In the genomic region with DNA sequence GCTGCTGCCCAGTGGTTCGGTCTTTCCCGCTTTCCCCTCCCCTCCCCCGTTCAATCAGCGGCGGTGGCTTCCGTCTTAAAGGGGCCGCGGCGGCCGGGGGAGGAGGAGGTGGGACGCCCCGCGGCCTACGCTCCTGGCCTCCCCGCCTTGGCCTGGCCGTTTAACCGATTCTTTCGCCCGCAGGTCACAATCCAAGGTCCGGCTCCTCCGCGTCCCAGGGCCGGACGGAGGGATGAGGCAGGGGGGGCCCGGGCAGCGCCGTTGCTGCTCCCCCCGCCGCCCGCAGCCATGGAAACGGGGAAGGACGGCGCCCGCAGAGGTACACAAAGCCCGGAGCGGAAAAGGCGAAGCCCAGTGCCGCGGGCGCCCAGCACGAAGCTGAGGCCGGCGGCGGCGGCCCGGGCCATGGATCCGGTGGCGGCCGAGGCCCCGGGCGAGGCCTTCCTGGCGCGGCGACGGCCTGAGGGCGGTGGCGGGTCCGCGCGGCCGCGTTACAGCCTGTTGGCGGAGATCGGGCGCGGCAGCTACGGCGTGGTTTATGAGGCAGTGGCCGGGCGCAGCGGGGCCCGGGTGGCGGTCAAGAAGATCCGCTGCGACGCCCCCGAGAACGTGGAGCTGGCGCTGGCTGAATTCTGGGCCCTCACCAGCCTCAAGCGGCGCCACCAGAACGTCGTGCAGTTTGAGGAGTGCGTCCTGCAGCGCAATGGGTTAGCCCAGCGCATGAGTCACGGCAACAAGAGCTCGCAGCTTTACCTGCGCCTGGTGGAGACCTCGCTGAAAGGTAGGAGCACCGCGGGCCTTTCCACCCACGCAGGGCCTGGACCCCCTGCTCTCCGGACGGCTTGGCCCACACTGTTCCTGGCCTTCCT, we compare ENCODE assay signal across 8 cellular contexts. TPM values are rescaled to one million over a fixed set of nuclear protein-coding genes. Genes with fewer than 3 reads are reported as not detected.
DNase-seq lines count a peak whose midpoint lies in the region; ATAC-seq and TF ChIP-seq lines count a peak whose summit lies in the region.

No MANE protein-coding gene starts in this region.

- peak overlapping the region; percentile 91 for H3K4me3 ChIP-seq in coronary artery
- H3K4me3 ChIP-seq in left lung = peak overlapping the region; percentile 68 to 82

- intact Hi-C loops in left lung (cut with DNase I) = no loop called here

- peak overlapping the region; percentile 77 to 97 for H3K27ac ChIP-seq in coronary artery
- H3K27ac ChIP-seq in left lung = peak overlapping the region; percentile 99 to 100

- no peaks in the 10 kb centered on the region for H3K36me3 ChIP-seq in left lung

- no peaks in the 10 kb centered on the region for H3K9me3 ChIP-seq in left lung

- DNase-seq in AG09319 (ENCODE audit: extremely low read depth, low read depth) (peak; percentile 60), NCI-H345 treated with DMSO at 0.1 percent for 48 hours (lab: John Stamatoyannopoulos, UW; ENCODE audit: unreplicated experiment) (peak; percentile 81), coronary artery (ENCODE audit: low spot score) (peak; percentile 92), left lung (peak; percentile 87 to 96)
- DNase-seq in activated CD4-positive, alpha-beta T cell treated with anti-CD3 and anti-CD28 coated beads for 48 hours = peak; percentile 86
- peak; percentile 74 for DNase-seq in stimulated activated CD4-positive, alpha-beta T cell treated with anti-CD3 and anti-CD28 coated beads, Interleukin-2, amount 100 ng/mL, for 4 hours (ENCODE audit: low read depth)

- TF ChIP-seq CTCF in AG09319 (IDR thresholded peaks at IDR 0.05; ENCODE audit: low read depth, low read length) = no peak
- TF ChIP-seq CTCF in coronary artery (IDR thresholded peaks at IDR 0.05) = no peak
- no peak for TF ChIP-seq CTCF in left lung (IDR thresholded peaks at IDR 0.05)

- H3K4me1 ChIP-seq in left lung = peaks cover 7 to 53% of the 10 kb centered on the region in 2 donors

- H3K27me3 ChIP-seq in left lung = no peaks in the 10 kb centered on the region

- ATAC-seq in GM18909 (IDR thresholded peaks at IDR 0.05; ENCODE audit: poor library complexity, unreplicated experiment) (peak; percentile 69), HG03139 (IDR thresholded peaks at IDR 0.05; ENCODE audit: unreplicated experiment) (peak; percentile 45), left lung (peak; percentile 84)

RNA-seq across cellular contexts. Expression of gene STK35, which starts 1.2 kb away (rescaled TPM):
- 10 to 100 TPM; 15.8 to 17.2 TPM for total RNA-seq in left lung

Comparison
In these comparisons a context has a peak if more than half of its experiments do, and no peak if none do; other contexts are left out.
1. Peak in every context shown above with its lines: DNase-seq, ATAC-seq, H3K4me3 ChIP-seq and H3K27ac ChIP-seq.